In the genomic region with DNA sequence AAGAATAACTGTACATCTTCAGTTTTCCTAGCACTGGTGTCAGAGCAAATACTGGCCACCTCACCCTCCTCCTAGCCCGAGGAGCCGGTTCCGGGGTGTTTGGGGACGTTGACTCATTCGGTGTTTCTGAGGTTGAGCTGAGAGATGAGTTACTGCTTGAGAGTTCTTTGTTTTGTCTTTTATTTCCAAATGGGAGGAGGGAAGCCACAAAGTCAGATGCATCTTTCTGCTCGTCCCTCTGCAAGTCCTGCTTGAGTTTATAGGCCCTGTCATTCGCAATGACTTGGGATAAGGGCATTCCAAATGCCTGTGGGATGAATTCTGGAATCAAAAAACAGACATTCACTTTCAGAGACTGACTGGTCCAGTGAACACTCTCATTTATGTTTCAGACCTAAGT, we compare ENCODE assay signal across 1 cellular context.
TF ChIP-seq lines count a peak whose summit lies in the region.

No MANE protein-coding gene starts in this region.

TF ChIP-seq in IMR-90, 13 proteins besides CTCF, POLR2A, EP300 and RAD21 (continued from another document):
- TF ChIP-seq, protein P1, sequence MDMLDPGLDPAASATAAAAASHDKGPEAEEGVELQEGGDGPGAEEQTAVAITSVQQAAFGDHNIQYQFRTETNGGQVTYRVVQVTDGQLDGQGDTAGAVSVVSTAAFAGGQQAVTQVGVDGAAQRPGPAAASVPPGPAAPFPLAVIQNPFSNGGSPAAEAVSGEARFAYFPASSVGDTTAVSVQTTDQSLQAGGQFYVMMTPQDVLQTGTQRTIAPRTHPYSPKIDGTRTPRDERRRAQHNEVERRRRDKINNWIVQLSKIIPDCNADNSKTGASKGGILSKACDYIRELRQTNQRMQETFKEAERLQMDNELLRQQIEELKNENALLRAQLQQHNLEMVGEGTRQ (IDR thresholded peaks at IDR 0.05; ENCODE audit: low read depth, low read length), result no peak
- no peak for TF ChIP-seq CHD1 (IDR thresholded peaks at IDR 0.05; ENCODE audit: low read depth, low read length)
- TF ChIP-seq NFE2L2 (IDR thresholded peaks at IDR 0.05; ENCODE audit: low read depth, low read length), result no peak
- TF ChIP-seq BHLHE40 (IDR thresholded peaks at IDR 0.05; ENCODE audit: low read depth, low read length), result no peak
- no peak for TF ChIP-seq CEBPB (IDR thresholded peaks at IDR 0.05; ENCODE audit: low read depth, low read length)
- TF ChIP-seq MXI1 (IDR thresholded peaks at IDR 0.05; ENCODE audit: borderline replicate concordance, low read depth, low read length), result no peak
- TF ChIP-seq, protein P2, sequence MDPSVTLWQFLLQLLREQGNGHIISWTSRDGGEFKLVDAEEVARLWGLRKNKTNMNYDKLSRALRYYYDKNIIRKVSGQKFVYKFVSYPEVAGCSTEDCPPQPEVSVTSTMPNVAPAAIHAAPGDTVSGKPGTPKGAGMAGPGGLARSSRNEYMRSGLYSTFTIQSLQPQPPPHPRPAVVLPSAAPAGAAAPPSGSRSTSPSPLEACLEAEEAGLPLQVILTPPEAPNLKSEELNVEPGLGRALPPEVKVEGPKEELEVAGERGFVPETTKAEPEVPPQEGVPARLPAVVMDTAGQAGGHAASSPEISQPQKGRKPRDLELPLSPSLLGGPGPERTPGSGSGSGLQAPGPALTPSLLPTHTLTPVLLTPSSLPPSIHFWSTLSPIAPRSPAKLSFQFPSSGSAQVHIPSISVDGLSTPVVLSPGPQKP (IDR thresholded peaks at IDR 0.05; ENCODE audit: borderline replicate concordance, low read depth, low read length), result no peak
- no peak for TF ChIP-seq SMC3 (IDR thresholded peaks at IDR 0.05; ENCODE audit: low read depth, low read length)
- no peak for TF ChIP-seq MAZ (IDR thresholded peaks at IDR 0.05; ENCODE audit: borderline replicate concordance, low read depth, low read length)
TF ChIP-seq in IMR-90: peak in this region for 0.
